ENCODE assay signal across 10 cellular contexts in genomic region chr20:36887779-36888133, GRCh38. TPM values are rescaled to one million over a fixed set of nuclear protein-coding genes. Genes with fewer than 3 reads are reported as not detected.
A peak's percentile ranks its signal among the peaks of the same experiment; 100 is the strongest.
DNase-seq lines count a peak whose midpoint lies in the region; ATAC-seq and TF ChIP-seq lines count a peak whose summit lies in the region.
"Had no signal": no experiment of that assay in that cellular context is flagged by ENCODE, and none has a peak within 500 bp of the region (broad histone marks: within the 10 kb centered on the region; RNA-seq: fewer than 3 reads in every experiment).

No MANE protein-coding gene starts in this region.

- peaks cover 27% of the 10 kb centered on the region for H3K36me3 ChIP-seq in CD4-positive, alpha-beta memory T cell (ENCODE audit: insufficient read depth, low read length)
- H3K36me3 ChIP-seq in IMR-90 (ENCODE audit: control insufficient read depth, insufficient read depth, low read length) (no peaks in the 10 kb centered on the region), esophagus squamous epithelium (peaks cover 0 to 41% (median 19%) of the 10 kb centered on the region in 3 donors), neural progenitor cell (no peaks in the 10 kb centered on the region), HAP-1 (replicated peaks) (peaks cover 2% of the 10 kb centered on the region), Peyer's patch (peaks cover 0 to 51% (median 0%) of the 10 kb centered on the region in 3 donors)

- H2AFZ ChIP-seq in IMR-90 (replicated peaks; ENCODE audit: low read length, poor library complexity) (peak overlapping the region; percentile 86), neural progenitor cell (replicated peaks) (peak overlapping the region; percentile 93)

- CTCF ChIA-PET in CD4-positive, alpha-beta memory T cell (lab: Charles Lee; ENCODE audit: partially characterized antibody), result interaction anchor here (1.4 to 2.4 kb wide), 4 partner anchors 10 to 133 kb away, joined by 4 to 10 read pairs (median 5); no protein-coding TSS in a partner anchor
- CTCF ChIA-PET in IMR-90 (lab: Yijun Ruan, JAX), result no interaction called here

- no TSS peak for BruUV-seq in IMR-90 (replicated peaks; lab: Mats Ljungman, UMichigan)

- H3K9ac ChIP-seq in IMR-90 (ENCODE audit: low read depth, low read length) (no peak overlapping the region), neural progenitor cell (no peak overlapping the region)

- no peak overlapping the region for H4K8ac ChIP-seq in IMR-90 (ENCODE audit: low read depth in 2 of 2, low read length in 2 of 2)

- no peak overlapping the region for H2BK5ac ChIP-seq in IMR-90 (ENCODE audit: low read depth, low read length, poor library complexity, severe bottlenecking)

- H3K27ac Mint-ChIP-seq in CD4-positive, alpha-beta memory T cell, result peak overlapping the region in 5 of 7 donors; percentile 42 to 87 (median 81)
- no peak overlapping the region for H3K27ac Mint-ChIP-seq in neural progenitor cell
- H3K27ac Mint-ChIP-seq in mesothelial cell of epicardium, result no peak overlapping the region

- H2BK120ac ChIP-seq in IMR-90 (ENCODE audit: low read depth, low read length), result no peak overlapping the region

- no peaks in the 10 kb centered on the region for H3K79me1 ChIP-seq in IMR-90 (ENCODE audit: low read depth in 1 of 2, low read length in 2 of 2)

- POLR2A ChIA-PET in CD4-positive, alpha-beta memory T cell (lab: Charles Lee; ENCODE audit: partially characterized antibody), result no interaction called here
- POLR2A ChIA-PET in IMR-90 (lab: Charles Lee; ENCODE audit: unreplicated experiment), result no interaction called here

- no peak overlapping the region for H3K4me3 ChIP-seq in CD4-positive, alpha-beta memory T cell (ENCODE audit: low read length in 2 of 2)
- H3K4me3 ChIP-seq in IMR-90 (ENCODE audit: insufficient read depth, low read depth, low read length), result no peak overlapping the region
- no peak overlapping the region for H3K4me3 ChIP-seq in esophagus squamous epithelium
- H3K4me3 ChIP-seq in neural progenitor cell, result peak overlapping the region; percentile 37
- H3K4me3 ChIP-seq in HAP-1, result no peak overlapping the region
- H3K4me3 ChIP-seq in Peyer's patch, result no peak overlapping the region

- TF ChIP-seq CTCF in IMR-90 (conservative IDR thresholded peaks at IDR 0.05; ENCODE audit: low read depth, low read length) (no peak), esophagus squamous epithelium (IDR thresholded peaks at IDR 0.05) (no peak), neural progenitor cell (IDR thresholded peaks at IDR 0.05) (no peak), Peyer's patch (IDR thresholded peaks at IDR 0.05) (no peak), mesothelial cell of epicardium (IDR thresholded peaks at IDR 0.05; ENCODE audit: unreplicated experiment) (no peak)

- TF ChIP-seq POLR2A in IMR-90 (IDR thresholded peaks at IDR 0.05; ENCODE audit: low read depth, low read length), result no peak
- no peak for TF ChIP-seq POLR2A in esophagus squamous epithelium (IDR thresholded peaks at IDR 0.05)
- no peak for TF ChIP-seq POLR2A in Peyer's patch (IDR thresholded peaks at IDR 0.05)

- no peak overlapping the region for H2BK20ac ChIP-seq in IMR-90 (ENCODE audit: low read depth, low read length)

- 0 out of 2 replicates have a peak overlapping the region, but pooled peaks have one; percentile 10 for H3K4ac ChIP-seq in IMR-90 (ENCODE audit: low read depth, low read length)

- no peaks in the 10 kb centered on the region for H3K27me3 ChIP-seq in CD4-positive, alpha-beta memory T cell (ENCODE audit: insufficient read depth, low read length)
- H3K27me3 ChIP-seq in IMR-90 (ENCODE audit: control insufficient read depth, insufficient read depth, low read length), result peaks cover 2% of the 10 kb centered on the region; the same call in 1 of the 2 replicates
- no peaks in the 10 kb centered on the region for H3K27me3 ChIP-seq in esophagus squamous epithelium
- no peaks in the 10 kb centered on the region for H3K27me3 ChIP-seq in neural progenitor cell
- H3K27me3 ChIP-seq in HAP-1 (ENCODE audit: low read depth), result no peaks in the 10 kb centered on the region
- no peaks in the 10 kb centered on the region for H3K27me3 ChIP-seq in Peyer's patch

- no peak overlapping the region for H4K5ac ChIP-seq in IMR-90 (ENCODE audit: low read depth, low read length)

- no peak for TF ChIP-seq RAD21 in IMR-90 (IDR thresholded peaks at IDR 0.05; ENCODE audit: low read length)

- H3K4me3 Mint-ChIP-seq in CD4-positive, alpha-beta memory T cell, result peak overlapping the region in 1 of 8 donors; percentile 22
- peak overlapping the region; percentile 68 for H3K4me3 Mint-ChIP-seq in neural progenitor cell
- no peak overlapping the region for H3K4me3 Mint-ChIP-seq in mesothelial cell of epicardium
- H3K4me3 Mint-ChIP-seq: activated T-cell treated with anti-CD3 and anti-CD28 coated beads, Interleukin-2, amount 50 U/mL, for 72 hours; stimulated activated naive CD8-positive, alpha-beta T cell treated with anti-CD3 and anti-CD28 coated beads, Interleukin-15, Interleukin-2, amounts not matched to agents 100 ng/mL and 50 ng/mL, for 24 hours had no signal

- in situ Hi-C loops in IMR-90 (cut with MboI; ENCODE audit: low sequenced_read_pairs) (loop anchor here (5.0 kb wide), 1 partner anchor 275 kb away; no protein-coding TSS in a partner anchor), HAP-1 (cut with MboI; ENCODE audit: low sequenced_read_pairs) (no loop called here)

- peaks cover 12% of the 10 kb centered on the region for H3K4me1 ChIP-seq in CD4-positive, alpha-beta memory T cell (ENCODE audit: insufficient read depth, low read length)
- no peaks in the 10 kb centered on the region; the same call in 1 of the 2 replicates for H3K4me1 ChIP-seq in IMR-90 (ENCODE audit: control insufficient read depth, insufficient read depth, low read length)
- H3K4me1 ChIP-seq in esophagus squamous epithelium, result peaks cover 0 to 23% (median 9%) of the 10 kb centered on the region in 3 donors
- peaks cover 7% of the 10 kb centered on the region for H3K4me1 ChIP-seq in neural progenitor cell
- H3K4me1 ChIP-seq in HAP-1, result 0 out of 2 replicates have a peak, but pooled peaks cover 3% of the 10 kb centered on the region
- H3K4me1 ChIP-seq in Peyer's patch, result peaks cover 0 to 19% (median 0%) of the 10 kb centered on the region in 4 donors

- peak; percentile 6 for ATAC-seq in IMR-90 (ENCODE audit: low read depth)

- H3K4me1 Mint-ChIP-seq in CD4-positive, alpha-beta memory T cell, result peaks cover 12 to 22% (median 14%) of the 10 kb centered on the region in 4 donors
- H3K4me1 Mint-ChIP-seq in neural progenitor cell, result peaks cover 19% of the 10 kb centered on the region
- H3K4me1 Mint-ChIP-seq in mesothelial cell of epicardium, result peaks cover 13% of the 10 kb centered on the region

- H3K27me3 Mint-ChIP-seq in CD4-positive, alpha-beta memory T cell, result no peaks in the 10 kb centered on the region
- H3K27me3 Mint-ChIP-seq in neural progenitor cell (ENCODE audit: insufficient read depth, low read depth), result peaks cover 2% of the 10 kb centered on the region
- peaks cover 2% of the 10 kb centered on the region for H3K27me3 Mint-ChIP-seq in mesothelial cell of epicardium (ENCODE audit: low read depth)
- H3K27me3 Mint-ChIP-seq: stimulated activated naive CD8-positive, alpha-beta T cell treated with anti-CD3 and anti-CD28 coated beads, Interleukin-15, Interleukin-2, amounts not matched to agents 100 ng/mL and 50 ng/mL, for 24 hours had no signal

- H3K9me3 Mint-ChIP-seq in CD4-positive, alpha-beta memory T cell, result peaks cover 0 to 5% (median 0%) of the 10 kb centered on the region in 8 donors
- H3K9me3 Mint-ChIP-seq in neural progenitor cell (no peaks in the 10 kb centered on the region), mesothelial cell of epicardium (no peaks in the 10 kb centered on the region)
- H3K9me3 Mint-ChIP-seq: activated T-cell treated with anti-CD3 and anti-CD28 coated beads, Interleukin-2, amount 50 U/mL, for 72 hours; stimulated activated naive CD8-positive, alpha-beta T cell treated with anti-CD3 and anti-CD28 coated beads, Interleukin-15, Interleukin-2, amounts not matched to agents 100 ng/mL and 50 ng/mL, for 24 hours had no signal

- H3K4me2 ChIP-seq in IMR-90 (ENCODE audit: low read depth, low read length) (peak overlapping the region; percentile 70; the same call in 1 of the 2 replicates), neural progenitor cell (peak overlapping the region; percentile 72)

- no peak overlapping the region for H3K18ac ChIP-seq in IMR-90 (ENCODE audit: low read depth, low read length)

- H3K56ac ChIP-seq in IMR-90 (ENCODE audit: extremely low read depth, insufficient read depth, low read length), result no peak overlapping the region

- H2BK15ac ChIP-seq in IMR-90 (ENCODE audit: low read depth, low read length), result no peak overlapping the region

- H4K20me1 ChIP-seq in IMR-90 (ENCODE audit: insufficient read depth, low read length) (no peaks in the 10 kb centered on the region), neural progenitor cell (ENCODE audit: low read depth) (no peaks in the 10 kb centered on the region)

- peaks cover 25% of the 10 kb centered on the region for H3F3A ChIP-seq in neural progenitor cell (ENCODE audit: low read depth)

- no peak overlapping the region for H2AK5ac ChIP-seq in IMR-90 (ENCODE audit: low read depth, low read length)

- peaks cover 29 to 45% of the 10 kb centered on the region in 2 donors for H3K36me3 Mint-ChIP-seq in CD4-positive, alpha-beta memory T cell
- no peaks in the 10 kb centered on the region for H3K36me3 Mint-ChIP-seq in neural progenitor cell
- no peaks in the 10 kb centered on the region for H3K36me3 Mint-ChIP-seq in mesothelial cell of epicardium

- intact Hi-C loops in CD4-positive, alpha-beta memory T cell (cut with micrococcal nuclease), result loop anchor here (2.0 to 10.0 kb wide), 3 partner anchors 113 to 685 kb away; partner anchors contain the start of gene DSN1
- intact Hi-C loops in IMR-90 (cut with micrococcal nuclease), result loop anchor here (1.0 to 10.0 kb wide), 3 partner anchors 95 to 331 kb away; no protein-coding TSS in a partner anchor
- intact Hi-C loops in esophagus squamous epithelium (cut with DNase I), result no loop called here

- dilution Hi-C loops in IMR-90 (cut with HindIII; ENCODE audit: low sequenced_read_pairs, unreplicated experiment), result no loop called here

- no peak overlapping the region for H4K91ac ChIP-seq in IMR-90 (ENCODE audit: insufficient read depth, low read depth, low read length)

- H3K9me3 ChIP-seq in CD4-positive, alpha-beta memory T cell (ENCODE audit: control insufficient read depth in 1 of 2, low read length in 2 of 2), result no peaks in the 10 kb centered on the region
- H3K9me3 ChIP-seq in IMR-90 (ENCODE audit: control insufficient read depth, insufficient read depth, low read length) (no peaks in the 10 kb centered on the region), esophagus squamous epithelium (no peaks in the 10 kb centered on the region), neural progenitor cell (ENCODE audit: low read depth) (no peaks in the 10 kb centered on the region), HAP-1 (no peaks in the 10 kb centered on the region), Peyer's patch (no peaks in the 10 kb centered on the region)

- WGBS in IMR-90 (ENCODE audit: extremely low coverage in 2 of 2, insufficient read length in 1 of 2), 2 experiments, result 36% methylated on average over 3 of the region's 6 CpGs; no CpG with 5 or more reads in 1 of the 2 experiments
- WGBS in esophagus squamous epithelium, 2 donors, result 47% methylated on average over 6 of the region's 6 CpGs

- H3K27ac ChIP-seq in CD4-positive, alpha-beta memory T cell (ENCODE audit: low read depth, low read length), result no peak overlapping the region
- H3K27ac ChIP-seq in IMR-90 (ENCODE audit: insufficient read depth, low read length) (no peak overlapping the region), esophagus squamous epithelium (peak overlapping the region in 3 of 4 donors; percentile 12 to 41 (median 38)), neural progenitor cell (no peak overlapping the region), Peyer's patch (peak overlapping the region in 2 of 4 donors; percentile 9 to 48)

- H3K79me2 ChIP-seq in neural progenitor cell (ENCODE audit: low read depth), result no peaks in the 10 kb centered on the region

- DNase-seq in CD4-positive, alpha-beta memory T cell, result no peak
- DNase-seq in IMR-90 (no peak), esophagus squamous epithelium (lab: John Stamatoyannopoulos, UW) (no peak), neural progenitor cell (ENCODE audit: low spot score) (peak; percentile 31), HAP-1 (ENCODE audit: low spot score in 2 of 2) (no peak), Peyer's patch (no peak), mesothelial cell of epicardium (ENCODE audit: low spot score in 2 of 2, unreplicated experiment in 2 of 2) (no peak), NCI-H187 (lab: John Stamatoyannopoulos, UW) (no peak)

- no peaks in the 10 kb centered on the region for H3K9me1 ChIP-seq in IMR-90 (ENCODE audit: insufficient read depth, low read length)

- no peak overlapping the region for H3K14ac ChIP-seq in IMR-90 (replicated peaks; ENCODE audit: low read depth, low read length)

- H2AK9ac ChIP-seq in IMR-90 (replicated peaks; ENCODE audit: low read depth, low read length, poor library complexity), result peak overlapping the region; percentile 82

- H3K23ac ChIP-seq in IMR-90 (ENCODE audit: low read depth, low read length), result no peak overlapping the region

RNA-seq across cellular contexts. Expression of gene TLDC2, which starts 11.8 kb away (rescaled TPM):
- total RNA-seq in CD4-positive, alpha-beta memory T cell, result not detected
- polyA plus RNA-seq in CD4-positive, alpha-beta memory T cell, result under 1 TPM in 1 of 2 donors, not detected in 1; 0.52 TPM
- total RNA-seq in IMR-90 (2012; rRNA removed) (under 0.01 and 0.18 TPM in 2 replicates), esophagus squamous epithelium (1 to 10 TPM in 1 of 4 donors, under 1 TPM in 1, not detected in 2; 0.53 to 1.1 TPM), neural progenitor cell (ENCODE audit: low replicate concordance) (2.4 and 3.8 TPM in 2 replicates), Peyer's patch (100 to 1,000 TPM in 2 of 4 donors, 10 to 100 TPM in 2; 22.3 to 114 (median 70.1) TPM), mesothelial cell of epicardium (0.29 to 0.64 TPM (median 0.58 TPM) in 3 replicates)
- 0.07 and 0.19 TPM in 2 replicates for polyA plus RNA-seq in IMR-90 (2012; rRNA removed)
- 0.05 and 0.08 TPM in 2 replicates for polyA plus RNA-seq in IMR-90 (2012; cell fraction: cytosol; rRNA removed)
- polyA plus RNA-seq in IMR-90 (2012; cell fraction: nucleus; rRNA removed; ENCODE audit: low replicate concordance), result 0.07 and 0.10 TPM in 2 replicates
- total RNA-seq: activated T-cell treated with anti-CD3 and anti-CD28 coated beads, Interleukin-2, amount 50 U/mL, for 72 hours had no signal

Comparison
In these comparisons a context has a peak if more than half of its experiments do, and no peak if none do; other contexts are left out.
1. H3K27ac ChIP-seq: peak in esophagus squamous epithelium (3 of 4); none in CD4-positive, alpha-beta memory T cell (single experiment), IMR-90 (single experiment) and neural progenitor cell (single experiment).
2. H3K27ac Mint-ChIP-seq: peak in CD4-positive, alpha-beta memory T cell (5 of 7); none in neural progenitor cell (single experiment) and mesothelial cell of epicardium (single experiment).